1 cellular context compared by ENCODE assay signal in the genomic region with DNA sequence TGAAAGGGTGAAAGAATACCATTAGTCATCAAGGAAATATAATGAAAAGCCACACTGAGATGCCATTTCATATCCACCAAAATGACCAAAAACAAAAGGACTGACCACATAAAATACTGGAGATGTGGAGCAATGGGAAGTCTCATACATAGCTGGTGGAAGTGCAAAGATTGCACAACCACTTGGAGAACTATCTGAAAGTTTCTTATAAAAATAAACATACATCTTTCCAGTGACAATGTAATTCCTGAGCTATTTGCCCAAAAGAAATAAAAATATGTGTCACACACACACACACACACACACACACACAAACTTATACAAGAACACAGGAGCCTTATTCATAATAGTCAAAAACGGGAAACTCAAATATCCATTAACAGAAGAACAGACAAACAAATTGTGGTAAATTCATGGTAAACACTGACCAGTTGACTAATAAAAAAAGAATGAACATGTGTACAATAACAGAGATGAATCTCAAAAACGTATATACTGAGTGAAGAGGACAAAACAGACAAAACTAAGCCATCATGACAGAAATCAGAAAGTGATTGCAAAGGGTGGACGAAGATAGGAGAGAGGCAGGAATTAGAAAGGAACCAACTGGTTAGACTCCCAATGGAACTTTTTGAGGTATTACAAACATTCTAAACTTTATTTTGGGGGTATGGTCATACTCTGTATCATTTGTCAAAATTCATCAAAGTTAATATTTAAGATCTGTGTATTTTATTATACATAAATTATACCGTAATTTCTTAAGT.
TF ChIP-seq lines count a peak whose summit lies in the region.

No MANE protein-coding gene starts in this region.

TF ChIP-seq in GM12878, 131 proteins besides CTCF, POLR2A, EP300 and RAD21:
- TF ChIP-seq, protein P1, sequence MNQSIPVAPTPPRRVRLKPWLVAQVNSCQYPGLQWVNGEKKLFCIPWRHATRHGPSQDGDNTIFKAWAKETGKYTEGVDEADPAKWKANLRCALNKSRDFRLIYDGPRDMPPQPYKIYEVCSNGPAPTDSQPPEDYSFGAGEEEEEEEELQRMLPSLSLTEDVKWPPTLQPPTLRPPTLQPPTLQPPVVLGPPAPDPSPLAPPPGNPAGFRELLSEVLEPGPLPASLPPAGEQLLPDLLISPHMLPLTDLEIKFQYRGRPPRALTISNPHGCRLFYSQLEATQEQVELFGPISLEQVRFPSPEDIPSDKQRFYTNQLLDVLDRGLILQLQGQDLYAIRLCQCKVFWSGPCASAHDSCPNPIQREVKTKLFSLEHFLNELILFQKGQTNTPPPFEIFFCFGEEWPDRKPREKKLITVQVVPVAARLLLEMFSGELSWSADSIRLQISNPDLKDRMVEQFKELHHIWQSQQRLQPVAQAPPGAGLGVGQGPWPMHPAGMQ (IDR thresholded peaks at IDR 0.05; ENCODE audit: borderline replicate concordance): no peak
- TF ChIP-seq BCL11A (IDR thresholded peaks at IDR 0.05; ENCODE audit: low read depth, low read length): no peak
- TF ChIP-seq, protein P2, sequence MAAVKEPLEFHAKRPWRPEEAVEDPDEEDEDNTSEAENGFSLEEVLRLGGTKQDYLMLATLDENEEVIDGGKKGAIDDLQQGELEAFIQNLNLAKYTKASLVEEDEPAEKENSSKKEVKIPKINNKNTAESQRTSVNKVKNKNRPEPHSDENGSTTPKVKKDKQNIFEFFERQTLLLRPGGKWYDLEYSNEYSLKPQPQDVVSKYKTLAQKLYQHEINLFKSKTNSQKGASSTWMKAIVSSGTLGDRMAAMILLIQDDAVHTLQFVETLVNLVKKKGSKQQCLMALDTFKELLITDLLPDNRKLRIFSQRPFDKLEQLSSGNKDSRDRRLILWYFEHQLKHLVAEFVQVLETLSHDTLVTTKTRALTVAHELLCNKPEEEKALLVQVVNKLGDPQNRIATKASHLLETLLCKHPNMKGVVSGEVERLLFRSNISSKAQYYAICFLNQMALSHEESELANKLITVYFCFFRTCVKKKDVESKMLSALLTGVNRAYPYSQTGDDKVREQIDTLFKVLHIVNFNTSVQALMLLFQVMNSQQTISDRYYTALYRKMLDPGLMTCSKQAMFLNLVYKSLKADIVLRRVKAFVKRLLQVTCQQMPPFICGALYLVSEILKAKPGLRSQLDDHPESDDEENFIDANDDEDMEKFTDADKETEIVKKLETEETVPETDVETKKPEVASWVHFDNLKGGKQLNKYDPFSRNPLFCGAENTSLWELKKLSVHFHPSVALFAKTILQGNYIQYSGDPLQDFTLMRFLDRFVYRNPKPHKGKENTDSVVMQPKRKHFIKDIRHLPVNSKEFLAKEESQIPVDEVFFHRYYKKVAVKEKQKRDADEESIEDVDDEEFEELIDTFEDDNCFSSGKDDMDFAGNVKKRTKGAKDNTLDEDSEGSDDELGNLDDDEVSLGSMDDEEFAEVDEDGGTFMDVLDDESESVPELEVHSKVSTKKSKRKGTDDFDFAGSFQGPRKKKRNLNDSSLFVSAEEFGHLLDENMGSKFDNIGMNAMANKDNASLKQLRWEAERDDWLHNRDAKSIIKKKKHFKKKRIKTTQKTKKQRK (IDR thresholded peaks at IDR 0.05; ENCODE audit: low read depth, low read length): no peak
- TF ChIP-seq, protein P3, sequence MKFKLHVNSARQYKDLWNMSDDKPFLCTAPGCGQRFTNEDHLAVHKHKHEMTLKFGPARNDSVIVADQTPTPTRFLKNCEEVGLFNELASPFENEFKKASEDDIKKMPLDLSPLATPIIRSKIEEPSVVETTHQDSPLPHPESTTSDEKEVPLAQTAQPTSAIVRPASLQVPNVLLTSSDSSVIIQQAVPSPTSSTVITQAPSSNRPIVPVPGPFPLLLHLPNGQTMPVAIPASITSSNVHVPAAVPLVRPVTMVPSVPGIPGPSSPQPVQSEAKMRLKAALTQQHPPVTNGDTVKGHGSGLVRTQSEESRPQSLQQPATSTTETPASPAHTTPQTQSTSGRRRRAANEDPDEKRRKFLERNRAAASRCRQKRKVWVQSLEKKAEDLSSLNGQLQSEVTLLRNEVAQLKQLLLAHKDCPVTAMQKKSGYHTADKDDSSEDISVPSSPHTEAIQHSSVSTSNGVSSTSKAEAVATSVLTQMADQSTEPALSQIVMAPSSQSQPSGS (IDR thresholded peaks at IDR 0.05; ENCODE audit: low read length): no peak
- no peak for TF ChIP-seq ZZZ3 (IDR thresholded peaks at IDR 0.05; ENCODE audit: control insufficient read depth, insufficient read length, low read depth)
- TF ChIP-seq, protein P4, sequence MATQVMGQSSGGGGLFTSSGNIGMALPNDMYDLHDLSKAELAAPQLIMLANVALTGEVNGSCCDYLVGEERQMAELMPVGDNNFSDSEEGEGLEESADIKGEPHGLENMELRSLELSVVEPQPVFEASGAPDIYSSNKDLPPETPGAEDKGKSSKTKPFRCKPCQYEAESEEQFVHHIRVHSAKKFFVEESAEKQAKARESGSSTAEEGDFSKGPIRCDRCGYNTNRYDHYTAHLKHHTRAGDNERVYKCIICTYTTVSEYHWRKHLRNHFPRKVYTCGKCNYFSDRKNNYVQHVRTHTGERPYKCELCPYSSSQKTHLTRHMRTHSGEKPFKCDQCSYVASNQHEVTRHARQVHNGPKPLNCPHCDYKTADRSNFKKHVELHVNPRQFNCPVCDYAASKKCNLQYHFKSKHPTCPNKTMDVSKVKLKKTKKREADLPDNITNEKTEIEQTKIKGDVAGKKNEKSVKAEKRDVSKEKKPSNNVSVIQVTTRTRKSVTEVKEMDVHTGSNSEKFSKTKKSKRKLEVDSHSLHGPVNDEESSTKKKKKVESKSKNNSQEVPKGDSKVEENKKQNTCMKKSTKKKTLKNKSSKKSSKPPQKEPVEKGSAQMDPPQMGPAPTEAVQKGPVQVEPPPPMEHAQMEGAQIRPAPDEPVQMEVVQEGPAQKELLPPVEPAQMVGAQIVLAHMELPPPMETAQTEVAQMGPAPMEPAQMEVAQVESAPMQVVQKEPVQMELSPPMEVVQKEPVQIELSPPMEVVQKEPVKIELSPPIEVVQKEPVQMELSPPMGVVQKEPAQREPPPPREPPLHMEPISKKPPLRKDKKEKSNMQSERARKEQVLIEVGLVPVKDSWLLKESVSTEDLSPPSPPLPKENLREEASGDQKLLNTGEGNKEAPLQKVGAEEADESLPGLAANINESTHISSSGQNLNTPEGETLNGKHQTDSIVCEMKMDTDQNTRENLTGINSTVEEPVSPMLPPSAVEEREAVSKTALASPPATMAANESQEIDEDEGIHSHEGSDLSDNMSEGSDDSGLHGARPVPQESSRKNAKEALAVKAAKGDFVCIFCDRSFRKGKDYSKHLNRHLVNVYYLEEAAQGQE (IDR thresholded peaks at IDR 0.05; ENCODE audit: low read depth, low read length): no peak
- TF ChIP-seq GATAD2B (conservative IDR thresholded peaks at IDR 0.05; ENCODE audit: low read depth): no peak
- no peak for TF ChIP-seq ESRRA (IDR thresholded peaks at IDR 0.05; ENCODE audit: low read length)
- no peak for TF ChIP-seq NRF1 (conservative IDR thresholded peaks at IDR 0.05; ENCODE audit: low read depth, low read length)
- no peak for TF ChIP-seq SREBF2 (IDR thresholded peaks at IDR 0.05; ENCODE audit: low read length)
- TF ChIP-seq PML (IDR thresholded peaks at IDR 0.05; ENCODE audit: low read length): no peak
- no peak for TF ChIP-seq ATF7 (IDR thresholded peaks at IDR 0.05; ENCODE audit: low read depth)
- no peak for TF ChIP-seq FOXK2 (IDR thresholded peaks at IDR 0.05)
TF ChIP-seq in GM12878: peak in this region for 0.
